Comparison of ENCODE assay signal across 9 cellular contexts in the genomic region with DNA sequence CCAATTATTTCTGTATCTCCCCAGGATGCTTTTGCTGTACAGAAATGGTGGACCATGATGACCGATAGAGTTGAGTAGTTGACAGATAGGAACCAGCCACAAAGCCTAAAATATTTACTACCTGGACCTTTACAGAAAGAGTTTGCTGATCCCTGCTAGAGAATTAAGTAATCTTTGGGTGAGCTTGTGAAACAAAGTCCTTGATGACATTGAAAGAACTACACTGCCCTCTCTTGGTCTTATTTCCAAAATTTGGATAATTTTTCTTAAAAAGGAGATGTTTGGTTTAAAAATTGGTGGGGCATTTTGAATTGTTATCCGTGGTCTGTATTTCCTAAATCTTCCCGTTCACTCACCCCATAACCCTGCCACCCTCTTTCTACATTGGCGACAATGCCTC. TPM values are rescaled to one million over a fixed set of nuclear protein-coding genes. Genes with fewer than 3 reads are reported as not detected.
DNase-seq lines count a peak whose midpoint lies in the region; ATAC-seq and FAIRE-seq lines count a peak whose summit lies in the region.
"Had no signal": no experiment of that assay in that cellular context is flagged by ENCODE, and none has a peak within 500 bp of the region (broad histone marks: within the 10 kb centered on the region; RNA-seq: fewer than 3 reads in every experiment).

No MANE protein-coding gene starts in this region.

- no peak overlapping the region for H3K4me3 ChIP-seq in right cardiac atrium (ENCODE audit: low read length)
- H3K4me3 ChIP-seq in naive thymus-derived CD4-positive, alpha-beta T cell (ENCODE audit: low read length) = no peak overlapping the region

- H3K27ac Mint-ChIP-seq in naive thymus-derived CD4-positive, alpha-beta T cell = peak overlapping the region in 6 of 9 donors; percentile 6 to 63 (median 24)
- H3K27ac Mint-ChIP-seq: activated T-cell treated with anti-CD3 and anti-CD28 coated beads, Interleukin-2, amount 50 U/mL, for 72 hours had no signal

- DNase-seq in Right ventricle myocardium inferior (ENCODE audit: missing footprints) = no peak
- DNase-seq in right cardiac atrium = no peak
- peak; percentile 62 for DNase-seq in NCI-H69 (lab: John Stamatoyannopoulos, UW)
- DNase-seq in dermis blood vessel endothelial cell = peak; percentile 69
- peak in 7 of 9 donors; percentile 36 to 69 (median 56) for DNase-seq in naive thymus-derived CD4-positive, alpha-beta T cell
- DNase-seq in urothelium cell line (ENCODE audit: low spot score) = no peak
- DNase-seq: activated T-cell treated with anti-CD3 and anti-CD28 coated beads, Interleukin-2, amount 50 U/mL, for 72 hours had no signal

- no peak overlapping the region for H3K27ac ChIP-seq in right cardiac atrium (ENCODE audit: low read length)
- H3K27ac ChIP-seq in naive thymus-derived CD4-positive, alpha-beta T cell (ENCODE audit: low read depth, low read length) = no peak overlapping the region

- no peaks in the 10 kb centered on the region for H3K36me3 ChIP-seq in naive thymus-derived CD4-positive, alpha-beta T cell (ENCODE audit: control insufficient read depth in 2 of 3, insufficient read depth in 3 of 3, low read length in 3 of 3)

- no peaks in the 10 kb centered on the region for H3K27me3 Mint-ChIP-seq in naive thymus-derived CD4-positive, alpha-beta T cell

- 51% methylated on average over 4 of the region's 4 CpGs for WGBS in right cardiac atrium

- H3K4me1 Mint-ChIP-seq in naive thymus-derived CD4-positive, alpha-beta T cell = peaks cover 4 to 21% (median 15%) of the 10 kb centered on the region in 7 donors

- H3K4me1 ChIP-seq in right cardiac atrium (ENCODE audit: control insufficient read depth, insufficient read depth, low read length) = peaks cover 2% of the 10 kb centered on the region
- H3K4me1 ChIP-seq in naive thymus-derived CD4-positive, alpha-beta T cell (ENCODE audit: control insufficient read depth in 2 of 2, insufficient read depth in 2 of 2, low read length in 2 of 2) = no peaks in the 10 kb centered on the region

- FAIRE-seq in urothelium cell line (lab: Jason Lieb, UNC) = no peak

- peak; percentile 51 for ATAC-seq in Right ventricle myocardium inferior
- ATAC-seq in right cardiac atrium = no peak
- ATAC-seq in naive thymus-derived CD4-positive, alpha-beta T cell = peak; percentile 70
- no peak for ATAC-seq in GM19463 (IDR thresholded peaks at IDR 0.05; ENCODE audit: unreplicated experiment)
- ATAC-seq in activated CD4-positive, CD25-positive, alpha-beta regulatory T cell treated with anti-CD3 and anti-CD28 coated beads, Interleukin-2, amount 50 U/mL, for 24 hours = no peak

- no peaks in the 10 kb centered on the region for H3K9me3 ChIP-seq in right cardiac atrium (ENCODE audit: control insufficient read depth, low read length)
- no peaks in the 10 kb centered on the region for H3K9me3 ChIP-seq in naive thymus-derived CD4-positive, alpha-beta T cell (ENCODE audit: control insufficient read depth in 2 of 3, low read length in 3 of 3)

- no peaks in the 10 kb centered on the region for H3K27me3 ChIP-seq in right cardiac atrium (ENCODE audit: control insufficient read depth, insufficient read depth)
- no peaks in the 10 kb centered on the region for H3K27me3 ChIP-seq in naive thymus-derived CD4-positive, alpha-beta T cell (ENCODE audit: control insufficient read depth in 2 of 2, insufficient read depth in 2 of 2, low read length in 2 of 2)

- CTCF ChIA-PET in naive thymus-derived CD4-positive, alpha-beta T cell (lab: Charles Lee) = interaction anchor here (0.6 to 8.8 kb wide), 30 partner anchors 10 to 552 kb away, joined by 3 to 171 read pairs (median 6); a partner anchor contains a TSS

- H3K4me3 Mint-ChIP-seq in naive thymus-derived CD4-positive, alpha-beta T cell = no peak overlapping the region
- H3K4me3 Mint-ChIP-seq: activated T-cell treated with anti-CD3 and anti-CD28 coated beads, Interleukin-2, amount 50 U/mL, for 72 hours had no signal

- intact Hi-C loops in Right ventricle myocardium inferior (cut with DNase I) = loop anchor here (5.0 kb wide), 2 partner anchors 148 to 287 kb away; a partner anchor contains a TSS
- intact Hi-C loops in right cardiac atrium (cut with DNase I) = loop anchor here in 3 of 4 donors (2.0 to 10.0 kb wide), 3 partner anchors 87 to 145 kb away; a partner anchor contains a TSS
- intact Hi-C loops in naive thymus-derived CD4-positive, alpha-beta T cell (cut with micrococcal nuclease) = loop anchor here (1.0 to 5.0 kb wide), 9 partner anchors 10 to 498 kb away; a partner anchor contains a TSS

- no peaks in the 10 kb centered on the region for H3K36me3 Mint-ChIP-seq in naive thymus-derived CD4-positive, alpha-beta T cell

- H3K9me3 Mint-ChIP-seq in naive thymus-derived CD4-positive, alpha-beta T cell = no peaks in the 10 kb centered on the region
- H3K9me3 Mint-ChIP-seq: activated T-cell treated with anti-CD3 and anti-CD28 coated beads, Interleukin-2, amount 50 U/mL, for 72 hours had no signal

- POLR2A ChIA-PET in naive thymus-derived CD4-positive, alpha-beta T cell (lab: Charles Lee) = interaction anchor here (0.6 to 4.1 kb wide), 15 partner anchors 9 to 323 kb away, joined by 3 to 38 read pairs (median 4); a partner anchor contains a TSS

RNA-seq across cellular contexts. Expression of a gene that starts 13.7 kb away (rescaled TPM):
- 26.9 TPM for total RNA-seq in Right ventricle myocardium inferior
- 10 to 100 TPM; 37.0 to 47.0 (median 42.4) TPM for total RNA-seq in right cardiac atrium
- 33.7 TPM for polyA plus RNA-seq in right cardiac atrium
- 7.9 and 9.9 TPM in 2 replicates for total RNA-seq in dermis blood vessel endothelial cell
- 10 to 100 TPM in 3 of 5 experiments, 1 to 10 TPM in 2; 5.2 to 13.0 (median 10.2) TPM for total RNA-seq in naive thymus-derived CD4-positive, alpha-beta T cell
- polyA plus RNA-seq in naive thymus-derived CD4-positive, alpha-beta T cell = 1 to 10 TPM; 4.2 to 8.8 TPM

RNA-seq across cellular contexts. Expression of a gene that starts 17.1 kb away (rescaled TPM):
- total RNA-seq in Right ventricle myocardium inferior = 99.2 TPM
- total RNA-seq in right cardiac atrium = 10 to 100 TPM; 46.6 to 82.8 (median 56.6) TPM
- polyA plus RNA-seq in right cardiac atrium = 31.5 TPM
- 9.0 and 13.3 TPM in 2 replicates for total RNA-seq in dermis blood vessel endothelial cell
- total RNA-seq in naive thymus-derived CD4-positive, alpha-beta T cell = 10 to 100 TPM; 36.7 to 43.8 (median 38.8) TPM
- 10 to 100 TPM in 1 of 2 donors, 1 to 10 TPM in 1; 9.7 to 10.7 TPM for polyA plus RNA-seq in naive thymus-derived CD4-positive, alpha-beta T cell

Comparison
In these comparisons a context has a peak if more than half of its experiments do, and no peak if none do; other contexts are left out.
1. ATAC-seq: peak in Right ventricle myocardium inferior (single experiment) and naive thymus-derived CD4-positive, alpha-beta T cell (single experiment); none in right cardiac atrium (0 of 2), GM19463 (single experiment) and activated CD4-positive, CD25-positive, alpha-beta regulatory T cell treated with anti-CD3 and anti-CD28 coated beads, Interleukin-2, amount 50 U/mL, for 24 hours (0 of 2).
2. DNase-seq: peak in NCI-H69 (single experiment), dermis blood vessel endothelial cell (single experiment) and naive thymus-derived CD4-positive, alpha-beta T cell (7 of 9); none in Right ventricle myocardium inferior (single experiment), right cardiac atrium (0 of 3) and urothelium cell line (single experiment).